Comparison of ENCODE assay signal across 2 cellular contexts in the genomic region with DNA sequence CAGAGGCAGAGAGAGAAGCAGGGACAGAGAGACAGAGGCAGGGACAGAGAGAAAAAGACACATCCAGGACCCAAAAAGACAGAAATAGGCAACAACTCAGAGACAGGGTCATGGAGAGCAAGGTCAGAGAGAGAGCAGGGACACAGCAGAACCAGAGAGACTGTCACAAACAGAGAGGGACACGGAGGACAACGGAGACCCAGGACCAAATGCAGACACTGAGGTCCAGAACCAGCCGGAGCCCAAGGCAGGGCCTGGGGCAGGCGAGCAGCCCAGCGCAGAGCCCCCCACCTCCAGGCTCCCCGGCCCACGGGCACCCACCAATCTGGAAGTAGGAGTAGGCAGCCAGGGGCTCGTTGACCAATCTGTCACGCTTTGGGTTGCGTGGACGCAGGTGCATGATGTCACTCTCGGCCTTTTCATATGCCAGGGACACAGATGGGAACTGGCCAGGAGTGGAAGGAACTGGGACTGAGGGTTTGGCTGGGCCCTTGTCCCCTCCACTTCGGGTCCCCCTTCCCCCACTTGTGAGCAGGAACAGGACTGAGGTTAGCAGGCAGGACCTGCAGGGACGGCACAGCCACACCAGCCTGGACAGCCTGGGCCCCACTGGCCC.
TF ChIP-seq lines count a peak whose summit lies in the region.

No MANE protein-coding gene starts in this region.

TF ChIP-seq in WTC11, 78 proteins besides CTCF, POLR2A, EP300 and RAD21 (continued from another document):
- TF ChIP-seq, protein P1, sequence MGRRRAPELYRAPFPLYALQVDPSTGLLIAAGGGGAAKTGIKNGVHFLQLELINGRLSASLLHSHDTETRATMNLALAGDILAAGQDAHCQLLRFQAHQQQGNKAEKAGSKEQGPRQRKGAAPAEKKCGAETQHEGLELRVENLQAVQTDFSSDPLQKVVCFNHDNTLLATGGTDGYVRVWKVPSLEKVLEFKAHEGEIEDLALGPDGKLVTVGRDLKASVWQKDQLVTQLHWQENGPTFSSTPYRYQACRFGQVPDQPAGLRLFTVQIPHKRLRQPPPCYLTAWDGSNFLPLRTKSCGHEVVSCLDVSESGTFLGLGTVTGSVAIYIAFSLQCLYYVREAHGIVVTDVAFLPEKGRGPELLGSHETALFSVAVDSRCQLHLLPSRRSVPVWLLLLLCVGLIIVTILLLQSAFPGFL (CRISPR knock-in tag; IDR thresholded peaks at IDR 0.05; ENCODE audit: borderline replicate concordance), result no peak
- no peak for TF ChIP-seq FOXP1 (CRISPR knock-in tag; IDR thresholded peaks at IDR 0.05; ENCODE audit: borderline replicate concordance)

TF ChIP-seq in SK-N-SH treated with all-trans-retinoic acid at 6 μM for 48 hours, 23 proteins besides CTCF, POLR2A, EP300 and RAD21:
- TF ChIP-seq, protein P2, sequence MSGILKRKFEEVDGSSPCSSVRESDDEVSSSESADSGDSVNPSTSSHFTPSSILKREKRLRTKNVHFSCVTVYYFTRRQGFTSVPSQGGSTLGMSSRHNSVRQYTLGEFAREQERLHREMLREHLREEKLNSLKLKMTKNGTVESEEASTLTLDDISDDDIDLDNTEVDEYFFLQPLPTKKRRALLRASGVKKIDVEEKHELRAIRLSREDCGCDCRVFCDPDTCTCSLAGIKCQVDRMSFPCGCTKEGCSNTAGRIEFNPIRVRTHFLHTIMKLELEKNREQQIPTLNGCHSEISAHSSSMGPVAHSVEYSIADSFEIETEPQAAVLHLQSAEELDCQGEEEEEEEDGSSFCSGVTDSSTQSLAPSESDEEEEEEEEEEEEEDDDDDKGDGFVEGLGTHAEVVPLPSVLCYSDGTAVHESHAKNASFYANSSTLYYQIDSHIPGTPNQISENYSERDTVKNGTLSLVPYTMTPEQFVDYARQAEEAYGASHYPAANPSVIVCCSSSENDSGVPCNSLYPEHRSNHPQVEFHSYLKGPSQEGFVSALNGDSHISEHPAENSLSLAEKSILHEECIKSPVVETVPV (CRISPR knock-in tag; IDR thresholded peaks at IDR 0.05), result no peak
- TF ChIP-seq GLIS3 (CRISPR knock-in tag; IDR thresholded peaks at IDR 0.05), result no peak
- TF ChIP-seq, protein P3, sequence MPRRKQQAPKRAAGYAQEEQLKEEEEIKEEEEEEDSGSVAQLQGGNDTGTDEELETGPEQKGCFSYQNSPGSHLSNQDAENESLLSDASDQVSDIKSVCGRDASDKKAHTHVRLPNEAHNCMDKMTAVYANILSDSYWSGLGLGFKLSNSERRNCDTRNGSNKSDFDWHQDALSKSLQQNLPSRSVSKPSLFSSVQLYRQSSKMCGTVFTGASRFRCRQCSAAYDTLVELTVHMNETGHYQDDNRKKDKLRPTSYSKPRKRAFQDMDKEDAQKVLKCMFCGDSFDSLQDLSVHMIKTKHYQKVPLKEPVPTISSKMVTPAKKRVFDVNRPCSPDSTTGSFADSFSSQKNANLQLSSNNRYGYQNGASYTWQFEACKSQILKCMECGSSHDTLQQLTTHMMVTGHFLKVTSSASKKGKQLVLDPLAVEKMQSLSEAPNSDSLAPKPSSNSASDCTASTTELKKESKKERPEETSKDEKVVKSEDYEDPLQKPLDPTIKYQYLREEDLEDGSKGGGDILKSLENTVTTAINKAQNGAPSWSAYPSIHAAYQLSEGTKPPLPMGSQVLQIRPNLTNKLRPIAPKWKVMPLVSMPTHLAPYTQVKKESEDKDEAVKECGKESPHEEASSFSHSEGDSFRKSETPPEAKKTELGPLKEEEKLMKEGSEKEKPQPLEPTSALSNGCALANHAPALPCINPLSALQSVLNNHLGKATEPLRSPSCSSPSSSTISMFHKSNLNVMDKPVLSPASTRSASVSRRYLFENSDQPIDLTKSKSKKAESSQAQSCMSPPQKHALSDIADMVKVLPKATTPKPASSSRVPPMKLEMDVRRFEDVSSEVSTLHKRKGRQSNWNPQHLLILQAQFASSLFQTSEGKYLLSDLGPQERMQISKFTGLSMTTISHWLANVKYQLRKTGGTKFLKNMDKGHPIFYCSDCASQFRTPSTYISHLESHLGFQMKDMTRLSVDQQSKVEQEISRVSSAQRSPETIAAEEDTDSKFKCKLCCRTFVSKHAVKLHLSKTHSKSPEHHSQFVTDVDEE (CRISPR knock-in tag; IDR thresholded peaks at IDR 0.05), result no peak
TF ChIP-seq in SK-N-SH treated with all-trans-retinoic acid at 6 μM for 48 hours: peak in this region for 0.
